25 cellular contexts compared by ENCODE assay signal in genomic region chr10:117539903-117540639, GRCh38. TPM values are rescaled to one million over a fixed set of nuclear protein-coding genes. Genes with fewer than 3 reads are reported as not detected.
DNase-seq lines count a peak whose midpoint lies in the region; ATAC-seq and TF ChIP-seq lines count a peak whose summit lies in the region.
"Had no signal": no experiment of that assay in that cellular context is flagged by ENCODE, and none has a peak within 500 bp of the region (broad histone marks: within the 10 kb centered on the region; RNA-seq: fewer than 3 reads in every experiment).

No MANE protein-coding gene starts in this region.

- TF ChIP-seq CTCF in kidney epithelial cell (IDR thresholded peaks at IDR 0.05; ENCODE audit: insufficient read depth, low read length, poor library complexity, severe bottlenecking) = no peak
- TF ChIP-seq CTCF in CD8-positive, alpha-beta T cell (IDR thresholded peaks at IDR 0.05) = no peak

- no peaks in the 10 kb centered on the region for H3K9me3 Mint-ChIP-seq in stimulated activated effector memory CD8-positive, alpha-beta T cell treated with anti-CD3 and anti-CD28 coated beads, Interleukin-12 subunit alpha, Interleukin-12 subunit beta, amount 100 ng/mL, for 72 hours
- no peaks in the 10 kb centered on the region for H3K9me3 Mint-ChIP-seq in CD8-positive, alpha-beta T cell
- H3K9me3 Mint-ChIP-seq: activated naive CD8-positive, alpha-beta T cell treated with anti-CD3 and anti-CD28 coated beads, Interleukin-2, amount 10 ng/mL, durations not matched to agents 7 days and 5 days; activated T-helper 2 cell treated with anti-CD3 and anti-CD28 coated beads, Interferon-gamma antibody, Interleukin-2, Interleukin-4, amounts not matched to agents 10 μg/mL and 5 μg/mL and 100 μg/mL, durations not matched to agents 14 hours and 24 hours and 36 hours had no signal

- POLR2A ChIA-PET in CD8-positive, alpha-beta T cell (lab: Charles Lee) = no interaction called here

- peaks cover 23% of the 10 kb centered on the region for H3K4me1 ChIP-seq in adipocyte (ENCODE audit: control insufficient read depth, insufficient read depth, low read length)
- peaks cover 11% of the 10 kb centered on the region for H3K4me1 ChIP-seq in CD8-positive, alpha-beta T cell (ENCODE audit: insufficient read depth, low read length)

- CTCF ChIA-PET in CD8-positive, alpha-beta T cell (lab: Charles Lee) = no interaction called here

- no peak overlapping the region for H3K27ac ChIP-seq in CD8-positive, alpha-beta T cell (ENCODE audit: low read depth, low read length)

- intact Hi-C loops in CD8-positive, alpha-beta T cell (cut with DNase I, micrococcal nuclease) = no loop called here
- intact Hi-C loops in Right ventricle myocardium inferior (cut with DNase I) = loop anchor here (10.0 kb wide), 1 partner anchor 565 kb away; no protein-coding TSS in a partner anchor

- no peaks in the 10 kb centered on the region for H3K9me3 ChIP-seq in adipocyte (ENCODE audit: control insufficient read depth, low read length)
- H3K9me3 ChIP-seq in CD8-positive, alpha-beta T cell (ENCODE audit: low read length) = no peaks in the 10 kb centered on the region

- peak overlapping the region; percentile 81 for H3K9ac ChIP-seq in adipocyte (ENCODE audit: low read length)

- H3K36me3 ChIP-seq in adipocyte (ENCODE audit: control insufficient read depth, insufficient read depth, low read length, severe bottlenecking) = no peaks in the 10 kb centered on the region
- H3K36me3 ChIP-seq in kidney epithelial cell (ENCODE audit: control insufficient read depth, insufficient read depth, low read length) = no peaks in the 10 kb centered on the region
- no peaks in the 10 kb centered on the region for H3K36me3 ChIP-seq in CD8-positive, alpha-beta T cell (ENCODE audit: insufficient read depth, low read length)

- H3K4me3 ChIP-seq in adipocyte (ENCODE audit: low read length) = peak overlapping the region; percentile 96
- H3K4me3 ChIP-seq in kidney epithelial cell (ENCODE audit: low read depth, low read length) = peak overlapping the region; percentile 86
- H3K4me3 ChIP-seq in CD8-positive, alpha-beta T cell (ENCODE audit: low read depth, low read length) = no peak overlapping the region
- H3K4me3 ChIP-seq: lung had no signal

- H3K4me3 Mint-ChIP-seq in stimulated activated effector memory CD8-positive, alpha-beta T cell treated with anti-CD3 and anti-CD28 coated beads, Interleukin-12 subunit alpha, Interleukin-12 subunit beta, amount 100 ng/mL, for 72 hours = no peak overlapping the region
- H3K4me3 Mint-ChIP-seq in CD8-positive, alpha-beta T cell = no peak overlapping the region
- H3K4me3 Mint-ChIP-seq: activated naive CD8-positive, alpha-beta T cell treated with anti-CD3 and anti-CD28 coated beads, Interleukin-2, amount 10 ng/mL, durations not matched to agents 7 days and 5 days had no signal

- DNase-seq in GM03348 (ENCODE audit: low spot score) = peak; percentile 48
- DNase-seq in adipocyte (ENCODE audit: low read depth) = no peak
- no peak for DNase-seq in kidney epithelial cell (ENCODE audit: low read depth)
- DNase-seq in stimulated activated effector memory CD8-positive, alpha-beta T cell treated with anti-CD3 and anti-CD28 coated beads, Interleukin-12 subunit alpha, Interleukin-12 subunit beta, amount 100 ng/mL, for 72 hours (ENCODE audit: low spot score in 2 of 2) = no peak
- DNase-seq in CD8-positive, alpha-beta T cell = no peak
- DNase-seq in DMS153 (lab: John Stamatoyannopoulos, UW) = no peak
- no peak for DNase-seq in Right ventricle myocardium inferior (ENCODE audit: missing footprints)
- DNase-seq: activated CD4-positive, alpha-beta T cell treated with anti-CD3 and anti-CD28 coated beads, Interleukin-2, amount 50 U/mL, for 1 hour; activated naive CD8-positive, alpha-beta T cell treated with anti-CD3 and anti-CD28 coated beads, Interleukin-2, amount 10 ng/mL, durations not matched to agents 7 days and 5 days; effector CD8-positive, alpha-beta T cell; foreskin melanocyte; H7; NCI-H146; NK-92 treated with Interleukin-12 subunit alpha and Interleukin-12 subunit beta, amount 100 ng/mL, for 24 hours; SHP77 treated with DMSO at 0.1 percent for 48 hours; small intestine; stimulated activated CD4-positive, alpha-beta T cell treated with anti-CD3 and anti-CD28 coated beads, Interleukin-1b, Interleukin-23, amount 100 ng/mL, for 48 hours; SW 1271; T1000 had no signal

- peak; percentile 29 for ATAC-seq in stimulated activated effector memory CD8-positive, alpha-beta T cell treated with anti-CD3 and anti-CD28 coated beads, Interleukin-12 subunit alpha, Interleukin-12 subunit beta, amount 100 ng/mL, for 72 hours
- ATAC-seq in HG03095 (IDR thresholded peaks at IDR 0.05; ENCODE audit: unreplicated experiment) (no peak), Right ventricle myocardium inferior (no peak)
- ATAC-seq in CD8-positive, alpha-beta T cell = no peak

- H3K27me3 Mint-ChIP-seq in CD8-positive, alpha-beta T cell (ENCODE audit: low read depth) = peaks cover 54% of the 10 kb centered on the region

- H3K4me1 Mint-ChIP-seq in stimulated activated effector memory CD8-positive, alpha-beta T cell treated with anti-CD3 and anti-CD28 coated beads, Interleukin-12 subunit alpha, Interleukin-12 subunit beta, amount 100 ng/mL, for 72 hours = peaks cover 6% of the 10 kb centered on the region
- peaks cover 12% of the 10 kb centered on the region for H3K4me1 Mint-ChIP-seq in CD8-positive, alpha-beta T cell (ENCODE audit: low read depth)

- H3K27me3 ChIP-seq in adipocyte (replicated peaks; ENCODE audit: control insufficient read depth, insufficient read depth, low read length) (no peaks in the 10 kb centered on the region), kidney epithelial cell (ENCODE audit: control insufficient read depth, insufficient read depth, low read length) (peaks cover 7% of the 10 kb centered on the region)
- peaks cover 18% of the 10 kb centered on the region for H3K27me3 ChIP-seq in CD8-positive, alpha-beta T cell (ENCODE audit: insufficient read depth, low read length)

- H3K36me3 Mint-ChIP-seq in stimulated activated effector memory CD8-positive, alpha-beta T cell treated with anti-CD3 and anti-CD28 coated beads, Interleukin-12 subunit alpha, Interleukin-12 subunit beta, amount 100 ng/mL, for 72 hours = no peaks in the 10 kb centered on the region
- H3K36me3 Mint-ChIP-seq in CD8-positive, alpha-beta T cell = no peaks in the 10 kb centered on the region

- H3K27ac Mint-ChIP-seq in stimulated activated effector memory CD8-positive, alpha-beta T cell treated with anti-CD3 and anti-CD28 coated beads, Interleukin-12 subunit alpha, Interleukin-12 subunit beta, amount 100 ng/mL, for 72 hours = no peak overlapping the region
- H3K27ac Mint-ChIP-seq in CD8-positive, alpha-beta T cell = no peak overlapping the region
- H3K27ac Mint-ChIP-seq: activated naive CD8-positive, alpha-beta T cell treated with anti-CD3 and anti-CD28 coated beads, Interleukin-2, amount 10 ng/mL, durations not matched to agents 7 days and 5 days; activated T-helper 2 cell treated with anti-CD3 and anti-CD28 coated beads, Interferon-gamma antibody, Interleukin-2, Interleukin-4, amounts not matched to agents 10 μg/mL and 5 μg/mL and 100 μg/mL, durations not matched to agents 14 hours and 24 hours and 36 hours; CD14-positive monocyte had no signal

RNA-seq across cellular contexts. Expression of gene EMX2, which starts 2.5 kb away (rescaled TPM):
- total RNA-seq in kidney epithelial cell (4.1 and 6.1 TPM in 2 replicates), Right ventricle myocardium inferior (not detected)
- not detected for total RNA-seq in CD8-positive, alpha-beta T cell
- total RNA-seq: activated naive CD8-positive, alpha-beta T cell treated with anti-CD3 and anti-CD28 coated beads, Interleukin-2, amount 10 ng/mL, durations not matched to agents 7 days and 5 days; activated T-helper 2 cell treated with anti-CD3 and anti-CD28 coated beads, Interferon-gamma antibody, Interleukin-2, Interleukin-4, amounts not matched to agents 10 μg/mL and 5 μg/mL and 100 μg/mL, durations not matched to agents 14 hours and 24 hours and 36 hours; G401; H7; NCI-H460 had no signal
